Comparison of ENCODE assay signal across 5 cellular contexts in genomic region chr12:10387498-10387897, GRCh38. TPM values are rescaled to one million over a fixed set of nuclear protein-coding genes. Genes with fewer than 3 reads are reported as not detected.
"Had no signal": no experiment of that assay in that cellular context is flagged by ENCODE, and none has a peak within 500 bp of the region (broad histone marks: within the 10 kb centered on the region; RNA-seq: fewer than 3 reads in every experiment).

No MANE protein-coding gene starts in this region.

RNA-seq across cellular contexts. Expression of gene KLRK1, which starts 2.3 kb away (rescaled TPM):
- total RNA-seq: activated T-helper 1 cell treated with anti-CD3 and anti-CD28 coated beads, Interleukin-12 subunit alpha, Interleukin-12 subunit beta, Interleukin-2, Interleukin-4 antibody, amounts not matched to agents 30 ng/mL and 10 ng/mL and 1 ng/mL, durations not matched to agents 14 hours and 24 hours and 36 hours; SJSA1 had no signal

RNA-seq across cellular contexts. Expression of gene KLRC4, which starts 22.1 kb away (rescaled TPM):
- total RNA-seq: activated T-helper 1 cell treated with anti-CD3 and anti-CD28 coated beads, Interleukin-12 subunit alpha, Interleukin-12 subunit beta, Interleukin-2, Interleukin-4 antibody, amounts not matched to agents 30 ng/mL and 10 ng/mL and 1 ng/mL, durations not matched to agents 14 hours and 24 hours and 36 hours; adrenal gland; cardiac septum; K562; SJSA1 had no signal

RNA-seq across cellular contexts. Expression of gene KLRC3, which starts 32.9 kb away (rescaled TPM):
- total RNA-seq: activated T-helper 1 cell treated with anti-CD3 and anti-CD28 coated beads, Interleukin-12 subunit alpha, Interleukin-12 subunit beta, Interleukin-2, Interleukin-4 antibody, amounts not matched to agents 30 ng/mL and 10 ng/mL and 1 ng/mL, durations not matched to agents 14 hours and 24 hours and 36 hours; adrenal gland; cardiac septum; SJSA1 had no signal

RNA-seq across cellular contexts. Expression of gene KLRC2, which starts 48.3 kb away (rescaled TPM):
- total RNA-seq: activated T-helper 1 cell treated with anti-CD3 and anti-CD28 coated beads, Interleukin-12 subunit alpha, Interleukin-12 subunit beta, Interleukin-2, Interleukin-4 antibody, amounts not matched to agents 30 ng/mL and 10 ng/mL and 1 ng/mL, durations not matched to agents 14 hours and 24 hours and 36 hours; cardiac septum; K562; SJSA1 had no signal
- polyA plus RNA-seq: adrenal gland, K562 had no signal
